ENCODE assay signal across 23 cellular contexts in genomic region chr1:215156232-215156631, GRCh38.
DNase-seq lines count a peak whose midpoint lies in the region; ATAC-seq, FAIRE-seq and TF ChIP-seq lines count a peak whose summit lies in the region.
"Had no signal": no experiment of that assay in that cellular context is flagged by ENCODE, and none has a peak within 500 bp of the region (broad histone marks: within the 10 kb centered on the region; RNA-seq: fewer than 3 reads in every experiment).

No MANE protein-coding gene starts in this region.

- CTCF ChIA-PET in activated CD8-positive, alpha-beta T cell treated with anti-CD3 and anti-CD28 coated beads for 36 hours (lab: Charles Lee): no interaction called here

- H3K36me3 Mint-ChIP-seq in activated CD8-positive, alpha-beta T cell treated with anti-CD3 and anti-CD28 coated beads for 36 hours (ENCODE audit: low read depth): no peaks in the 10 kb centered on the region
- H3K36me3 Mint-ChIP-seq: activated CD8-positive, alpha-beta memory T cell treated with anti-CD3 and anti-CD28 coated beads, Interleukin-2, amount 10 ng/mL, durations not matched to agents 7 days and 5 days; activated naive CD4-positive, alpha-beta T cell treated with anti-CD3 and anti-CD28 coated beads, Interleukin-2, amount 50 U/mL, for 24 hours; stimulated activated naive B cell treated with anti-CD40 and anti-IgM and Interleukin-4, amounts not matched to agents 10 μg/mL and 1 μg/mL and 100 μg/mL, for 72 hours had no signal

- FAIRE-seq in GM19239 (lab: Jason Lieb, UNC): no peak
- FAIRE-seq: endometrium, keratinocyte had no signal

- no peaks in the 10 kb centered on the region for H3K4me1 Mint-ChIP-seq in activated CD8-positive, alpha-beta T cell treated with anti-CD3 and anti-CD28 coated beads for 36 hours (ENCODE audit: low read depth)
- H3K4me1 Mint-ChIP-seq: activated CD8-positive, alpha-beta memory T cell treated with anti-CD3 and anti-CD28 coated beads, Interleukin-2, amount 10 ng/mL, durations not matched to agents 7 days and 5 days; activated naive CD4-positive, alpha-beta T cell treated with anti-CD3 and anti-CD28 coated beads, Interleukin-2, amount 50 U/mL, for 24 hours; stimulated activated naive B cell treated with anti-CD40 and anti-IgM and Interleukin-4, amounts not matched to agents 10 μg/mL and 1 μg/mL and 100 μg/mL, for 72 hours had no signal

- POLR2A ChIA-PET in activated CD8-positive, alpha-beta T cell treated with anti-CD3 and anti-CD28 coated beads for 36 hours (lab: Charles Lee): no interaction called here

- no peaks in the 10 kb centered on the region for H3K9me3 Mint-ChIP-seq in activated CD8-positive, alpha-beta T cell treated with anti-CD3 and anti-CD28 coated beads for 36 hours
- H3K9me3 Mint-ChIP-seq: activated naive CD4-positive, alpha-beta T cell treated with anti-CD3 and anti-CD28 coated beads, Interleukin-2, amount 50 U/mL, for 24 hours had no signal

- no peak overlapping the region for H3K4me3 Mint-ChIP-seq in activated CD8-positive, alpha-beta T cell treated with anti-CD3 and anti-CD28 coated beads for 36 hours
- H3K4me3 Mint-ChIP-seq: activated CD8-positive, alpha-beta memory T cell treated with anti-CD3 and anti-CD28 coated beads, Interleukin-2, amount 10 ng/mL, durations not matched to agents 7 days and 5 days; activated naive CD4-positive, alpha-beta T cell treated with anti-CD3 and anti-CD28 coated beads, Interleukin-2, amount 50 U/mL, for 24 hours; stimulated activated naive B cell treated with anti-CD40 and anti-IgM and Interleukin-4, amounts not matched to agents 10 μg/mL and 1 μg/mL and 100 μg/mL, for 72 hours had no signal

- DNase-seq in ELR (ENCODE audit: low read depth): peak; percentile 21
- DNase-seq in RPMI7951 (ENCODE audit: low read depth): peak; percentile 44
- DNase-seq in cardiac fibroblast (ENCODE audit: low read depth in 2 of 2): peak; percentile 41 to 50
- DNase-seq in kidney tubule cell (ENCODE audit: low spot score): peak; percentile 29
- no peak for DNase-seq in GM19239 (ENCODE audit: insufficient read length, low spot score)
- no peak for DNase-seq in activated CD8-positive, alpha-beta T cell treated with anti-CD3 and anti-CD28 coated beads for 36 hours
- DNase-seq in NCI-H2227 (lab: John Stamatoyannopoulos, UW; ENCODE audit: unreplicated experiment): no peak
- DNase-seq in NCI-H1105 (lab: John Stamatoyannopoulos, UW): no peak
- DNase-seq: activated CD4-positive, alpha-beta T cell treated with anti-CD3 and anti-CD28 coated beads for 48 hours; activated CD8-positive, alpha-beta memory T cell treated with anti-CD3 and anti-CD28 coated beads, Interleukin-2, amount 10 ng/mL, durations not matched to agents 7 days and 5 days; cortex of kidney; hypothalamus; NCI-H1092 treated with DMSO at 0.1 percent for 48 hours; NCI-H2081 treated with DMSO at 0.1 percent for 48 hours; NK-92 treated with Interleukin-12 subunit alpha and Interleukin-12 subunit beta, amount 100 ng/mL, for 24 hours; stimulated activated CD4-positive, alpha-beta T cell treated with anti-CD3 and anti-CD28 coated beads, Interleukin-2, amount 100 ng/mL, for 48 hours; stimulated activated naive B cell treated with anti-CD40 and anti-IgM and Interleukin-4, amounts not matched to agents 10 μg/mL and 1 μg/mL and 100 μg/mL, for 72 hours had no signal

- no peaks in the 10 kb centered on the region for H3K27me3 Mint-ChIP-seq in activated CD8-positive, alpha-beta T cell treated with anti-CD3 and anti-CD28 coated beads for 36 hours
- H3K27me3 Mint-ChIP-seq: activated CD8-positive, alpha-beta memory T cell treated with anti-CD3 and anti-CD28 coated beads, Interleukin-2, amount 10 ng/mL, durations not matched to agents 7 days and 5 days; activated naive CD4-positive, alpha-beta T cell treated with anti-CD3 and anti-CD28 coated beads, Interleukin-2, amount 50 U/mL, for 24 hours; stimulated activated naive B cell treated with anti-CD40 and anti-IgM and Interleukin-4, amounts not matched to agents 10 μg/mL and 1 μg/mL and 100 μg/mL, for 72 hours had no signal

- no peak for TF ChIP-seq CTCF in cardiac fibroblast (IDR thresholded peaks at IDR 0.05; ENCODE audit: low read depth, low read length)
- TF ChIP-seq CTCF in activated CD8-positive, alpha-beta T cell treated with anti-CD3 and anti-CD28 coated beads for 36 hours (IDR thresholded peaks at IDR 0.05): no peak

- no peak for ATAC-seq in activated CD8-positive, alpha-beta T cell treated with anti-CD3 and anti-CD28 coated beads for 36 hours
- ATAC-seq: activated CD8-positive, alpha-beta memory T cell treated with anti-CD3 and anti-CD28 coated beads, Interleukin-2, amount 10 ng/mL, durations not matched to agents 7 days and 5 days; Panc1; stimulated activated naive B cell treated with anti-CD40 and anti-IgM and Interleukin-4, amounts not matched to agents 10 μg/mL and 1 μg/mL and 100 μg/mL, for 72 hours had no signal

- intact Hi-C loops in activated CD8-positive, alpha-beta T cell treated with anti-CD3 and anti-CD28 coated beads for 36 hours (cut with micrococcal nuclease): no loop called here

- no peak overlapping the region for H3K27ac Mint-ChIP-seq in activated CD8-positive, alpha-beta T cell treated with anti-CD3 and anti-CD28 coated beads for 36 hours
- H3K27ac Mint-ChIP-seq: activated CD8-positive, alpha-beta memory T cell treated with anti-CD3 and anti-CD28 coated beads, Interleukin-2, amount 10 ng/mL, durations not matched to agents 7 days and 5 days; activated naive CD4-positive, alpha-beta T cell treated with anti-CD3 and anti-CD28 coated beads, Interleukin-2, amount 50 U/mL, for 24 hours; stimulated activated naive B cell treated with anti-CD40 and anti-IgM and Interleukin-4, amounts not matched to agents 10 μg/mL and 1 μg/mL and 100 μg/mL, for 72 hours had no signal

- H3K4me3 ChIP-seq in cardiac fibroblast (replicated peaks in 1 of 2; ENCODE audit: low read depth in 2 of 2, low read length in 2 of 2): no peak overlapping the region
- H3K4me3 ChIP-seq: smooth muscle cell, thoracic aorta had no signal

Comparison
In these comparisons a context has a peak if more than half of its experiments do, and no peak if none do; other contexts are left out.
1. DNase-seq: peak in ELR (single experiment), RPMI7951 (single experiment), cardiac fibroblast (2 of 2) and kidney tubule cell (single experiment); none in GM19239 (single experiment), activated CD8-positive, alpha-beta T cell treated with anti-CD3 and anti-CD28 coated beads for 36 hours (single experiment), NCI-H2227 (single experiment) and NCI-H1105 (single experiment).